23 cellular contexts compared by ENCODE assay signal in the genomic region with DNA sequence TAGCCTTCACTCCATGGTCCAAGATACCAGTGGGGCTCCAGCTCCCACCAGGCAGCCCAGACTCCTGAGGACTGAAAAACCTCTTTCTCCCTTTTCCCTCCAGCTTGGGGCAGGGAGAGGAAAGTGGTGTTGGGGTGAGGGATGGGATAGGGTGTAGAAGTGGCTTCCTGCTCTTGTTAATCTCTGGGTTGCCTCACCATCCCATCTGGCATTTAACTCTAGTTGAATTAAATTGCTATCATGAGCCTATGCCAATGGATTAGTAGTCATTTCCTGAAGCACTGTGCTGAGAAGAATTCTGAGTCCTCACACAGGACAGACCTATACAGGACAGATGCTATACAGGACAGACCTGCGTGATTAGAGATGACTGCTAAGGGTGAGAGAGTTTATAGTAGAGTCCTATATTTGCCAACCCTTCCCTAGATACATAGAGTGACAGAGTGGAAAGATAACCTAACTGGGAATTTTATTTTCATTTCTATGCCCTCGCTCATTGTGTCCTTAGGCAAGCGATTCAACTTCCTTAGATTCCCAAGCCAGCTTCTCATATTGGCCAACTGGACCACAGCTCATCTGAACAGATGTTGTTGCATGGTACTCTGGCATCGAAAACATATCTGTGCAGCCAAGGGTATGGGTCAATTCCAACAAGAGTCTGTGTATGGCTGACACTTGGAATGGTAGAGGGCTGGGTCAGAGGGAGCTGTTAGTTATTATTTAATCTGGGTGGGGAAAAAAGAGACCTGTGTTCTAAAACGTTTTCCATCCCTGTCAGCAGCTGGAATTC. TPM values are rescaled to one million over a fixed set of nuclear protein-coding genes. Genes with fewer than 3 reads are reported as not detected.
"Had no signal": no experiment of that assay in that cellular context is flagged by ENCODE, and none has a peak within 500 bp of the region (broad histone marks: within the 10 kb centered on the region; RNA-seq: fewer than 3 reads in every experiment).

No MANE protein-coding gene starts in this region.

- H3K9me3 ChIP-seq: SJCRH30 had no signal

- H3K27ac ChIP-seq: HL-60, RWPE1, SJCRH30 had no signal

- H3K4me3 ChIP-seq: SJCRH30 had no signal

- H3K4me1 ChIP-seq: SJCRH30 had no signal

- FAIRE-seq: HepG2 had no signal

- ATAC-seq: HepG2, SK-N-SH treated with all-trans-retinoic acid at 6 μM for 48 hours had no signal

- DNase-seq: IMR-90, Karpas-422, KG1, MM.1S, NCI-H1092 treated with DMSO at 0.1 percent for 48 hours, NCI-H1436, NCI-H187, NCI-H2029, NCI-H2081 treated with DMSO at 0.1 percent for 48 hours, NCI-H2171, NCI-H226, NCI-H510A, NCI-H524 treated with DMSO at 0.1 percent for 48 hours, NCI-H69, NCI-H774, SHP77 treated with DMSO at 0.1 percent for 48 hours, SJCRH30, T-helper 1 cell had no signal

- H3K27me3 ChIP-seq: SJCRH30 had no signal

- H3K36me3 ChIP-seq: SJCRH30 had no signal

RNA-seq across cellular contexts. Expression of a gene that starts 42.8 kb away (rescaled TPM):
- total RNA-seq: HepG2, HT-29, IMR-90, SJCRH30 had no signal
- polyA plus RNA-seq: HepG2, IMR-90 had no signal
